Comparison of ENCODE assay signal across 1 cellular context in genomic region chr15:48413304-48413703, GRCh38.
TF ChIP-seq lines count a peak whose summit lies in the region.

No MANE protein-coding gene starts in this region.

TF ChIP-seq in SK-N-SH, 30 proteins besides CTCF, POLR2A, EP300 and RAD21 (continued from another document):
- TF ChIP-seq ZBTB33 (IDR thresholded peaks at IDR 0.05; ENCODE audit: borderline replicate concordance, low read depth) (no peak), USF2 (IDR thresholded peaks at IDR 0.05; ENCODE audit: borderline replicate concordance, low read depth, low read length) (no peak), IRF3 (IDR thresholded peaks at IDR 0.05; ENCODE audit: low read depth, low read length) (no peak), MXI1 (IDR thresholded peaks at IDR 0.05; ENCODE audit: low read depth, low read length) (no peak)
